9 cellular contexts compared by ENCODE assay signal in the genomic region with DNA sequence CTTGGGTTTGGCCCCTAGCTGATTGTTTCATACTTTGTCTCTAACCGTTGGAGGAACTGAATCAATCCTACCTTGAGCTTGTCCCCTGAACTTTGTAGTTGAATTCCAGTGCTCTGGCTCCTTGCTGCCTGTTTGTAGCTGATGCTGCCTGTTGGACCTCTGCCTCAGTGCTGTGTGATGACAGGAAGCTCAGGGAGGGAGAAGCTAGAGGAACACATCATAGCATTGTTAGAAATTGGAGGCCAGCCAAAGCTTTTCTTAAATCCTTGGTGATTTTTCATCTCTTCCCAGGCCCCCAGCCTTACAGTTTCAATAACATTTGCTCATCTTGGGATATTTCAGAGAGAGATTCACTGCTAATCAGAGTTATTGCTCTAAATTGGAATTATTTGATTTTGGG. TPM values are rescaled to one million over a fixed set of nuclear protein-coding genes. Genes with fewer than 3 reads are reported as not detected.
DNase-seq lines count a peak whose midpoint lies in the region; ATAC-seq, FAIRE-seq and TF ChIP-seq lines count a peak whose summit lies in the region.
"Had no signal": no experiment of that assay in that cellular context is flagged by ENCODE, and none has a peak within 500 bp of the region (broad histone marks: within the 10 kb centered on the region; RNA-seq: fewer than 3 reads in every experiment).

No MANE protein-coding gene starts in this region.

- H3K27me3 ChIP-seq in HAP-1 (ENCODE audit: low read depth), result no peaks in the 10 kb centered on the region

- in situ Hi-C loops in HAP-1 (cut with MboI; ENCODE audit: low sequenced_read_pairs), result no loop called here

- no peaks in the 10 kb centered on the region for H3K36me3 ChIP-seq in HAP-1 (replicated peaks)

- TF ChIP-seq CTCF in D721Med (IDR thresholded peaks at IDR 0.05; ENCODE audit: insufficient read depth, missing control alignments), result no peak

- no peak overlapping the region for H3K4me3 ChIP-seq in HAP-1

- H3K9me3 ChIP-seq in HAP-1, result no peaks in the 10 kb centered on the region

- peak; percentile 30 for DNase-seq in A172 (ENCODE audit: low spot score)
- peak; percentile 50 for DNase-seq in LHCN-M2 (ENCODE audit: low read depth)
- DNase-seq in cerebellum (ENCODE audit: low spot score), result peak; percentile 19
- DNase-seq in left lobe of liver (ENCODE audit: low spot score), result no peak
- no peak for DNase-seq in NCI-H128 (lab: John Stamatoyannopoulos, UW; ENCODE audit: unreplicated experiment)
- DNase-seq in HAP-1 (ENCODE audit: low spot score in 2 of 2), result no peak
- DNase-seq in D721Med (ENCODE audit: insufficient read length, low spot score), result no peak
- DNase-seq: stimulated activated naive CD4-positive, alpha-beta T cell treated with Interleukin-2 at 50 U/mL for 16 hours had no signal

- H3K4me1 ChIP-seq in HAP-1, result no peaks in the 10 kb centered on the region

- no peak for FAIRE-seq in D721Med (lab: Jason Lieb, UNC)

- ATAC-seq in left lobe of liver (peak; percentile 39), HG03469 (IDR thresholded peaks at IDR 0.05; ENCODE audit: unreplicated experiment) (no peak)

RNA-seq across cellular contexts. Expression of gene MACF1, which starts 34.0 kb away (rescaled TPM):
- total RNA-seq in A172 (2014; rRNA removed; shearing (Covaris generic)), result 196 and 256 TPM in 2 replicates
- total RNA-seq in LHCN-M2 (2014; rRNA removed) (261 and 366 TPM in 2 replicates), cerebellum (417 TPM), left lobe of liver (89.9 TPM)
- polyA plus RNA-seq in LHCN-M2 (2012), result 153 TPM

Comparison
In these comparisons a context has a peak if more than half of its experiments do, and no peak if none do; other contexts are left out.
1. DNase-seq: peak in A172 (single experiment), LHCN-M2 (single experiment) and cerebellum (single experiment); none in left lobe of liver (single experiment), NCI-H128 (single experiment), HAP-1 (0 of 2) and D721Med (single experiment).